ENCODE assay signal across 8 cellular contexts in genomic region chr4:125501661-125502060, GRCh38.
"Had no signal": no experiment of that assay in that cellular context is flagged by ENCODE, and none has a peak within 500 bp of the region (broad histone marks: within the 10 kb centered on the region; RNA-seq: fewer than 3 reads in every experiment).

No MANE protein-coding gene starts in this region.

- H3K4me3 Mint-ChIP-seq: HFFc6, IgD-negative memory B cell had no signal

- H3K36me3 Mint-ChIP-seq: IgD-negative memory B cell had no signal

- H3K36me3 ChIP-seq: HAP-1 had no signal

- H3K27me3 Mint-ChIP-seq: IgD-negative memory B cell had no signal

- DNase-seq: GM23248, GOT3, H7, HFFc6, KBM-7 had no signal

- H3K9ac ChIP-seq: GM23248 had no signal

- H3K27ac Mint-ChIP-seq: HFFc6, IgD-negative memory B cell had no signal

- H2AFZ ChIP-seq: GM23248 had no signal

- H3K4me3 ChIP-seq: GM23248, HAP-1 had no signal

- H3K9me3 ChIP-seq: HAP-1 had no signal

- H3K27ac ChIP-seq: GM23248 had no signal

- H3K4me1 Mint-ChIP-seq: IgD-negative memory B cell had no signal

- ATAC-seq: HCT116 had no signal

- H3K9me3 Mint-ChIP-seq: HFFc6 had no signal
